ENCODE assay signal across 29 cellular contexts in the genomic region with DNA sequence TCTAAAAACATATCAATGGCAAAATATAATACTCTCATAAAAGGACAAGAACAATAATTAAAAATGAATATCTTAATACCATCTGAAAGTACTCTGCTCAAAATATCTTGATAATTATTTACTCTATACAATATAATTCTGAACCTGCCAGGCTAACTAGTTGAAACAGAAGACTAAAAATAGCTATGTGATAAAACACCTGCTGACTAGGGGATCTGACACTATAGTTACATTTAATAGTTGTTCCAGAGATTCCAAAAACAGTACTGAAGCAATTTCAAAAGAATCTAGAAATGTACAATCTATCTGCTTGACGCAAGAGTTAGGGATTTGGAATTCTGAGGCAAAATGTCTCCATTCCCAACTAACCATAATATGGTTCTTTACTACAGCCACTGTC.
"Had no signal": no experiment of that assay in that cellular context is flagged by ENCODE, and none has a peak within 500 bp of the region (broad histone marks: within the 10 kb centered on the region; RNA-seq: fewer than 3 reads in every experiment).

No MANE protein-coding gene starts in this region.

- H3K4me3 Mint-ChIP-seq: naive B cell; natural killer cell; nephron progenitor cell; neural progenitor cell; stimulated activated naive B cell treated with anti-CD40 and anti-IgM and Interleukin-4, amounts not matched to agents 10 μg/mL and 1 μg/mL and 100 μg/mL, for 72 hours had no signal

- H3K27ac ChIP-seq: lower lobe of right lung, neural progenitor cell, neutrophil, parathyroid adenoma, right atrium auricular region, skin epidermis, stomach, testis, thyroid gland, transverse colon, upper lobe of left lung, vagina had no signal

- H3K79me2 ChIP-seq: parathyroid adenoma had no signal

- H3K27me3 ChIP-seq: neural progenitor cell, neutrophil, right atrium auricular region, stomach, testis, thyroid gland, transverse colon, upper lobe of left lung, vagina had no signal

- H3K27me3 Mint-ChIP-seq: naive B cell; stimulated activated naive B cell treated with anti-CD40 and anti-IgM and Interleukin-4, amounts not matched to agents 10 μg/mL and 1 μg/mL and 100 μg/mL, for 72 hours had no signal

- H3K4me2 ChIP-seq: neural progenitor cell had no signal

- H3K4me1 ChIP-seq: lower lobe of right lung, neural progenitor cell, parathyroid adenoma, right atrium auricular region, testis, transverse colon, upper lobe of left lung, vagina had no signal

- H3K9me3 Mint-ChIP-seq: natural killer cell; neural progenitor cell; stimulated activated naive B cell treated with anti-CD40 and anti-IgM and Interleukin-4, amounts not matched to agents 10 μg/mL and 1 μg/mL and 100 μg/mL, for 72 hours had no signal

- H2AFZ ChIP-seq: neural progenitor cell, parathyroid adenoma had no signal

- H3K27ac Mint-ChIP-seq: naive B cell; natural killer cell; nephron progenitor cell; neural progenitor cell; stimulated activated naive B cell treated with anti-CD40 and anti-IgM and Interleukin-4, amounts not matched to agents 10 μg/mL and 1 μg/mL and 100 μg/mL, for 72 hours had no signal

- H3K36me3 Mint-ChIP-seq: natural killer cell, neural progenitor cell had no signal

- H3K4me3 ChIP-seq: lower lobe of right lung, neural progenitor cell, right atrium auricular region, skin epidermis, stomach, testis, thyroid gland, transverse colon, upper lobe of left lung, vagina had no signal

- H3K4me1 Mint-ChIP-seq: neural progenitor cell had no signal

- H3K9me3 ChIP-seq: lower lobe of right lung, neutrophil, right atrium auricular region, stomach, testis, thyroid gland, transverse colon, upper lobe of left lung, vagina had no signal

- DNase-seq: kidney glomerular epithelial cell; left cardiac atrium; lower lobe of right lung; mammary epithelial cell; mesenchymal stem cell; naive B cell; natural killer cell; nephron progenitor cell; occipital lobe; stimulated activated CD4-positive, alpha-beta T cell treated with anti-CD3 and anti-CD28 coated beads, Interleukin-12 subunit alpha, Interleukin-12 subunit beta, amount 100 ng/mL, for 4 hours; stimulated activated CD4-positive, alpha-beta T cell treated with anti-CD3 and anti-CD28 coated beads, Interleukin-15, amount 100 ng/mL, for 24 hours; stimulated activated CD4-positive, alpha-beta T cell treated with anti-CD3 and anti-CD28 coated beads, Interleukin-2, amount 100 ng/mL, for 24 hours; stimulated activated CD4-positive, alpha-beta T cell treated with anti-CD3 and anti-CD28 coated beads, Interleukin-4, amount 100 ng/mL, for 1 hour; stimulated activated naive B cell treated with anti-CD40 and anti-IgM and Interleukin-4, amounts not matched to agents 10 μg/mL and 1 μg/mL and 100 μg/mL, for 72 hours; stimulated activated naive CD8-positive, alpha-beta T cell treated with anti-CD3 and anti-CD28 coated beads, Interleukin-15, Interleukin-2, amounts not matched to agents 100 U/mL and 50 U/mL, for 24 hours; stomach; testis; thyroid gland; transverse colon; upper lobe of left lung had no signal

- ATAC-seq: left cardiac atrium; left lobe of liver; lower lobe of right lung; natural killer cell; sciatic nerve; stimulated activated naive B cell treated with anti-CD40 and anti-IgM and Interleukin-4, amounts not matched to agents 10 μg/mL and 1 μg/mL and 100 μg/mL, for 72 hours; stimulated activated naive CD8-positive, alpha-beta T cell treated with anti-CD3 and anti-CD28 coated beads, Interleukin-15, Interleukin-2, amounts not matched to agents 100 U/mL and 50 U/mL, for 24 hours had no signal

- H3K9ac ChIP-seq: neural progenitor cell, parathyroid adenoma had no signal

- FAIRE-seq: keratinocyte had no signal

- H3K36me3 ChIP-seq: lower lobe of right lung, neural progenitor cell, neutrophil, right atrium auricular region, transverse colon had no signal
